ENCODE assay signal across 8 cellular contexts in the genomic region with DNA sequence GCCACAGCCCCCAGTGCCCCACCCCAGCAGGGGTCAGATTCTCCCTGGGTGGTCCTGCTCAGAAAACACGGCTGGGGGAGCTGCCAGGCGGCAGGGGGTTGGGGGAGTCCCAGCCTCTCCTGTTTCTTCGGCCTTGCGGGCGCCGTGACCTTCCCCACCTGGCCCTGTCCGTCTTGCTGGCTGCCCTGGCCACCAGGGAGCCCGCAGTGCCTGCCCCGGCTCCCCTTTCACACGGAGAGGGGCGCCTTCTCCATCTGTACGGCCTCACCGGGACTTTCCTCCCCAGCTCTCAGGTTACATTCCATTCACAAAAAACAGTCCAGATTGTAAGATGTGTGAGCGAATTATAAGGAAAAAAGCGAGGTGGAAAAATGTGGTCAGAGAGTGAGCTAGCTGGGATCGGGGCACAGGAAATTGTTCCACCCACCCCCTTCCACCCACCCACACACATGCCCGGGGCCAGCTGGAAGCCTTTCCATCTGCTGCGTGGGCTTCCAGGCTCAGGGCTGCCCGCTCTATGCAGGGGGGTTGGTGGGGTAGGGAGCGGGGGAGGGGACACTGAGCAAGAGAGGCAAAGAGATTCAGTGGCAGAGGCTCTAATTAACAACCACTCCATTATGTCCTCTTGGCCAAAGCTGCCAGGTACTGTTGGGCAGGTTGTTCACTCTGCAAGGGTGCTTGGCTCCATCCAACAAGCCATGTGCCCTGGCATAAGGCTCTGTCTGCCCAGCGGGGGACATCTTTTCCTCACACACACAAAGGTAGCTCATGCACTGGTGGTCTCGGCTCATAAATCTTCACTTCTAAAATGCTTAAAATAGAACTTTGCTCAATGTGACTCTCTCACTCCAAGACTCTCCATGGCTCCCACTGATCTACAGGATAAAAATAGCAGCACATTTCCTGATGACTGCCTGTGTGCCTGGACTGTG. TPM values are rescaled to one million over a fixed set of nuclear protein-coding genes. Genes with fewer than 3 reads are reported as not detected.
DNase-seq lines count a peak whose midpoint lies in the region; ATAC-seq, FAIRE-seq and TF ChIP-seq lines count a peak whose summit lies in the region.

No MANE protein-coding gene starts in this region.

- TF ChIP-seq POLR2A in stomach (IDR thresholded peaks at IDR 0.05) (no peak), GM12891 (IDR thresholded peaks at IDR 0.05; ENCODE audit: low read depth, low read length) (no peak)

- H3K9me3 ChIP-seq in AG04450 (ENCODE audit: control insufficient read depth, insufficient read depth, low read length) (peaks cover 4% of the 10 kb centered on the region; the same call in 1 of the 2 replicates), adipocyte (ENCODE audit: control insufficient read depth, low read length) (no peaks in the 10 kb centered on the region), left lung (no peaks in the 10 kb centered on the region), stomach (no peaks in the 10 kb centered on the region)

- 19 to 26% (median 24%) methylated on average over 16 to 22 of the region's 22 CpGs for WGBS in stomach, 5 donors

- intact Hi-C loops in left lung (cut with DNase I), result no loop called here
- intact Hi-C loops in stomach (cut with DNase I; ENCODE audit: low total_unique reads), result no loop called here

- H3K9ac ChIP-seq in adipocyte (ENCODE audit: low read length), result no peak overlapping the region

- no peak for FAIRE-seq in GM12891 (lab: Jason Lieb, UNC)

- peak; percentile 42 for ATAC-seq in left lung
- no peak for ATAC-seq in HG03439 (IDR thresholded peaks at IDR 0.05; ENCODE audit: unreplicated experiment)

- TF ChIP-seq EP300 in stomach (IDR thresholded peaks at IDR 0.05), result no peak

- H3K27ac ChIP-seq in AG04450 (ENCODE audit: low read depth, low read length) (peak overlapping the region; percentile 96), left lung (peak overlapping the region in 1 of 2 donors; percentile 62), stomach (peak overlapping the region in 4 of 5 donors; percentile 21 to 62 (median 50))

- DNase-seq in AG04450 (ENCODE audit: low read depth, low spot score), result peak; percentile 81
- DNase-seq in HK-2 (ENCODE audit: unreplicated experiment), result peak; percentile 34
- DNase-seq in adipocyte (ENCODE audit: low read depth), result peak; percentile 83
- no peak for DNase-seq in left lung
- DNase-seq in stomach, result no peak
- DNase-seq in GM12891 (ENCODE audit: insufficient read length, low spot score), result no peak
- DNase-seq in 8988T, result no peak

- no peak for TF ChIP-seq CTCF in AG04450 (IDR thresholded peaks at IDR 0.05; ENCODE audit: low read depth, low read length)
- TF ChIP-seq CTCF in left lung (IDR thresholded peaks at IDR 0.05), result no peak
- TF ChIP-seq CTCF in stomach (IDR thresholded peaks at IDR 0.05), result no peak

- H3K4me3 ChIP-seq in AG04450 (ENCODE audit: low read depth, low read length) (peak overlapping the region; percentile 10; the same call in 1 of the 2 replicates), adipocyte (ENCODE audit: low read length) (no peak overlapping the region), left lung (no peak overlapping the region), stomach (no peak overlapping the region)

- POLR2A ChIA-PET in AG04450 (lab: Yijun Ruan, JAX), result interaction anchor here (1.8 kb wide), 1 partner anchor 10 kb away, joined by 5 read pairs; no protein-coding TSS in a partner anchor

- peaks cover 34% of the 10 kb centered on the region for H3K4me1 ChIP-seq in adipocyte (ENCODE audit: control insufficient read depth, insufficient read depth, low read length)
- peaks cover 16 to 25% of the 10 kb centered on the region in 2 donors for H3K4me1 ChIP-seq in left lung
- peaks cover 23 to 50% (median 43%) of the 10 kb centered on the region in 4 donors for H3K4me1 ChIP-seq in stomach

- no peaks in the 10 kb centered on the region for H3K27me3 ChIP-seq in AG04450 (ENCODE audit: control insufficient read depth, insufficient read depth, low read length)
- no peaks in the 10 kb centered on the region for H3K27me3 ChIP-seq in adipocyte (replicated peaks; ENCODE audit: control insufficient read depth, insufficient read depth, low read length)
- H3K27me3 ChIP-seq in left lung, result no peaks in the 10 kb centered on the region
- no peaks in the 10 kb centered on the region for H3K27me3 ChIP-seq in stomach

- CTCF ChIA-PET in AG04450 (lab: Charles Lee), result interaction anchor here (0.6 to 1.9 kb wide), 2 partner anchors 12 to 388 kb away, joined by 3 to 5 read pairs; no protein-coding TSS in a partner anchor

- H3K36me3 ChIP-seq in adipocyte (ENCODE audit: control insufficient read depth, insufficient read depth, low read length, severe bottlenecking) (no peaks in the 10 kb centered on the region), left lung (no peaks in the 10 kb centered on the region), stomach (no peaks in the 10 kb centered on the region)

TF ChIP-seq in GM12891, 5 proteins besides CTCF, POLR2A, EP300 and RAD21:
- no peak for TF ChIP-seq PAX5 (IDR thresholded peaks at IDR 0.05; ENCODE audit: insufficient read depth, low read length, severe bottlenecking)
- no peak for TF ChIP-seq POU2F2 (IDR thresholded peaks at IDR 0.05; ENCODE audit: low read depth, low read length)
- no peak for TF ChIP-seq TAF1 (IDR thresholded peaks at IDR 0.05; ENCODE audit: low read depth, low read length)
- no peak for TF ChIP-seq POLR2AphosphoS5 (IDR thresholded peaks at IDR 0.05; ENCODE audit: low read depth, low read length)
- no peak for TF ChIP-seq SPI1 (IDR thresholded peaks at IDR 0.05; ENCODE audit: low read depth, low read length)

RNA-seq across cellular contexts. Expression of gene CIBAR2, which starts 14.7 kb away (rescaled TPM):
- polyA plus RNA-seq in AG04450 (2011; rRNA removed) (0.31 and 0.41 TPM in 2 replicates), stomach (1 to 10 TPM in 1 of 3 donors, not detected in 2; 1.5 TPM)
- polyA minus RNA-seq in AG04450 (2011; rRNA and poly(A)+ RNA removed), result not detected in 2 replicates
- total RNA-seq in left lung (1 to 10 TPM in 1 of 2 donors, under 1 TPM in 1; 0.29 to 9.6 TPM), stomach (10 to 100 TPM in 1 of 5 donors, not detected in 4; 54.0 TPM)
- polyA plus RNA-seq in GM12891 (2012; ENCODE audit: low read depth, missing spikeins), result 0.21 TPM

Comparison
In these comparisons a context has a peak if more than half of its experiments do, and no peak if none do; other contexts are left out.
1. DNase-seq: peak in AG04450 (single experiment), HK-2 (single experiment) and adipocyte (single experiment); none in left lung (0 of 2), stomach (single experiment), GM12891 (single experiment) and 8988T (single experiment).